18 cellular contexts compared by ENCODE assay signal in genomic region chr2:49113046-49113445, GRCh38. TPM values are rescaled to one million over a fixed set of nuclear protein-coding genes. Genes with fewer than 3 reads are reported as not detected.
DNase-seq lines count a peak whose midpoint lies in the region; TF ChIP-seq lines count a peak whose summit lies in the region.
"Had no signal": no experiment of that assay in that cellular context is flagged by ENCODE, and none has a peak within 500 bp of the region (broad histone marks: within the 10 kb centered on the region; RNA-seq: fewer than 3 reads in every experiment).

No MANE protein-coding gene starts in this region.

- TF ChIP-seq CTCF in BE2C (IDR thresholded peaks at IDR 0.05; ENCODE audit: low read depth, low read length), result no peak

- H3K4me3 ChIP-seq in BE2C (ENCODE audit: low read depth, low read length), result no peak overlapping the region
- H3K4me3 ChIP-seq: A549, BLaER1 had no signal

- no peaks in the 10 kb centered on the region for H3K27me3 ChIP-seq in BE2C
- H3K27me3 ChIP-seq: BLaER1 had no signal

- no peaks in the 10 kb centered on the region for H3K9me3 ChIP-seq in BE2C
- H3K9me3 ChIP-seq: A549, BLaER1, Caco-2 had no signal

- DNase-seq in BE2C (peak; percentile 57), D341Med (ENCODE audit: low spot score) (peak; percentile 74), NCI-H82 (lab: John Stamatoyannopoulos, UW) (peak; percentile 90), cerebellum (ENCODE audit: low spot score) (peak; percentile 47), superior temporal gyrus (ENCODE audit: extremely low spot score) (no peak), NCI-H1930 (lab: John Stamatoyannopoulos, UW) (no peak)
- DNase-seq in stimulated activated CD8-positive, alpha-beta memory T cell treated with anti-CD3 and anti-CD28 coated beads, Interleukin-4, amount 100 ng/mL, for 48 hours, result no peak
- DNase-seq: Caco-2; CD8-positive, alpha-beta memory T cell; DND-41; GF-D8; GOT3; H9 had no signal

- peaks cover 28% of the 10 kb centered on the region for H3K4me1 ChIP-seq in BE2C
- H3K4me1 ChIP-seq: A549, BLaER1, Caco-2 had no signal

- no peaks in the 10 kb centered on the region for H3K36me3 ChIP-seq in BE2C
- H3K36me3 ChIP-seq: BLaER1 had no signal

RNA-seq across cellular contexts. Expression of gene FSHR, which starts 41.3 kb away (rescaled TPM):
- polyA plus RNA-seq in BE2C (2012; ENCODE audit: insufficient read depth, insufficient read length, low read depth), result not detected
- not detected for total RNA-seq in cerebellum
- total RNA-seq: CD8-positive, alpha-beta memory T cell; H9; HT1080 had no signal
- polyA plus RNA-seq: A549; AG04450; CD8-positive, alpha-beta memory T cell; IgD-negative memory B cell had no signal

Comparison
In these comparisons a context has a peak if more than half of its experiments do, and no peak if none do; other contexts are left out.
1. DNase-seq: peak in BE2C (single experiment), D341Med (single experiment), NCI-H82 (single experiment) and cerebellum (single experiment); none in stimulated activated CD8-positive, alpha-beta memory T cell treated with anti-CD3 and anti-CD28 coated beads, Interleukin-4, amount 100 ng/mL, for 48 hours (single experiment), superior temporal gyrus (single experiment) and NCI-H1930 (0 of 2).